In genomic region chr4:183101956-183102480, GRCh38 we compare ENCODE assay signal across 20 cellular contexts. TPM values are rescaled to one million over a fixed set of nuclear protein-coding genes. Genes with fewer than 3 reads are reported as not detected.
A peak's percentile ranks its signal among the peaks of the same experiment; 100 is the strongest.
DNase-seq lines count a peak whose midpoint lies in the region; ATAC-seq and TF ChIP-seq lines count a peak whose summit lies in the region.
"Had no signal": no experiment of that assay in that cellular context is flagged by ENCODE, and none has a peak within 500 bp of the region (broad histone marks: within the 10 kb centered on the region; RNA-seq: fewer than 3 reads in every experiment).

No MANE protein-coding gene starts in this region.

- TF ChIP-seq CTCF in WTC11 (IDR thresholded peaks at IDR 0.05), result no peak

- CTCF ChIA-PET in WTC11 (lab: Charles Lee), result interaction anchor here (0.6 to 0.9 kb wide), 2 partner anchors 29 to 160 kb away, joined by 3 read pairs; no protein-coding TSS in a partner anchor

- peak overlapping the region; percentile 83 for H3K4me3 Mint-ChIP-seq in WTC11
- no peak overlapping the region for H3K4me3 Mint-ChIP-seq in activated CD4-positive, alpha-beta T cell treated with anti-CD3 and anti-CD28 coated beads, Interleukin-2, amount 10 ng/mL, durations not matched to agents 24 days and 14 days

- intact Hi-C loops in left colon (cut with DNase I, micrococcal nuclease) (no loop called here), aorta (cut with DNase I) (no loop called here), cardiac septum (cut with DNase I) (no loop called here)
- intact Hi-C loops in activated CD4-positive, alpha-beta T cell treated with anti-CD3 and anti-CD28 coated beads, Interleukin-2, amount 10 ng/mL, durations not matched to agents 24 days and 14 days (cut with micrococcal nuclease), result no loop called here

- H3K4me3 ChIP-seq in trophoblast cell (ENCODE audit: low read depth, low read length), result no peak overlapping the region
- no peak overlapping the region for H3K4me3 ChIP-seq in aorta (ENCODE audit: low read length in 2 of 2)
- H3K4me3 ChIP-seq: colonic mucosa had no signal

- H3K23ac ChIP-seq in trophoblast cell (ENCODE audit: low read length), result no peak overlapping the region

- ATAC-seq in WTC11 (no peak), left colon (no peak), aorta (ENCODE audit: low FRiP score) (no peak)
- ATAC-seq: foreskin keratinocyte had no signal

- no peak overlapping the region for H4K8ac ChIP-seq in trophoblast cell (ENCODE audit: low read depth, low read length)

- peak overlapping the region; percentile 68; the same call in 1 of the 2 replicates for H3K27ac Mint-ChIP-seq in WTC11
- H3K27ac Mint-ChIP-seq in activated CD4-positive, alpha-beta T cell treated with anti-CD3 and anti-CD28 coated beads, Interleukin-2, amount 10 ng/mL, durations not matched to agents 24 days and 14 days, result no peak overlapping the region

- H3K4me2 ChIP-seq in trophoblast cell (ENCODE audit: low read length), result no peak overlapping the region

- no peak overlapping the region for H3K27ac ChIP-seq in trophoblast cell (ENCODE audit: low read depth, low read length)
- H3K27ac ChIP-seq in aorta (ENCODE audit: low read depth in 1 of 2, low read length in 2 of 2), result no peak overlapping the region
- H3K27ac ChIP-seq: colonic mucosa, foreskin keratinocyte, left ventricle myocardium inferior, parathyroid adenoma had no signal

- no peak overlapping the region for H2BK5ac ChIP-seq in trophoblast cell (ENCODE audit: low read depth, low read length, poor library complexity)

- H3K9me3 Mint-ChIP-seq in WTC11, result no peaks in the 10 kb centered on the region
- no peaks in the 10 kb centered on the region for H3K9me3 Mint-ChIP-seq in activated CD4-positive, alpha-beta T cell treated with anti-CD3 and anti-CD28 coated beads, Interleukin-2, amount 10 ng/mL, durations not matched to agents 24 days and 14 days

- H2BK120ac ChIP-seq in trophoblast cell (ENCODE audit: insufficient read depth, low read length, poor library complexity), result no peak overlapping the region

- no CpG with 5 or more reads among the region's 4 CpGs for WGBS in trophoblast cell (ENCODE audit: extremely low coverage, insufficient coverage, insufficient read length)
- 68 to 74% methylated on average over 4 of the region's 4 CpGs for WGBS in aorta, 2 donors

- DNase-seq in ELR (ENCODE audit: low read depth) (peak; percentile 26), WTC11 (ENCODE audit: low spot score) (no peak), iris pigment epithelial cell (ENCODE audit: low read depth) (peak; percentile 15), trophoblast cell (peak in 1 of 2 donors; percentile 42), left colon (no peak), aorta (no peak), cardiac septum (ENCODE audit: low spot score) (no peak)
- DNase-seq in activated CD4-positive, alpha-beta T cell treated with anti-CD3 and anti-CD28 coated beads, Interleukin-2, amount 10 ng/mL, durations not matched to agents 24 days and 14 days, result no peak
- DNase-seq: activated CD4-positive, alpha-beta T cell treated with anti-CD3 and anti-CD28 coated beads, Interleukin-2, amount 50 U/mL, for 1 hour; activated T-cell treated with anti-CD3 and anti-CD28 coated beads for 4 hours; anterior cingulate cortex; colonic mucosa; left ventricle myocardium inferior; NCI-H1105 treated with DMSO at 0.1 percent for 48 hours; NCI-H2171 treated with DMSO at 0.1 percent for 48 hours; stimulated activated CD4-positive, alpha-beta T cell treated with anti-CD3 and anti-CD28 coated beads, Interleukin-2, amount 100 ng/mL, for 48 hours; SW 1271 had no signal

- H3K4me1 ChIP-seq in trophoblast cell (ENCODE audit: control insufficient read depth in 1 of 2, insufficient read depth in 2 of 2, low read length in 2 of 2) (peaks cover 5 to 10% of the 10 kb centered on the region in 2 experiments), aorta (ENCODE audit: control insufficient read depth in 1 of 2, insufficient read depth in 2 of 2, low read length in 2 of 2) (peaks cover 0 to 2% of the 10 kb centered on the region in 2 donors)
- H3K4me1 ChIP-seq: parathyroid adenoma had no signal

- H3K9me3 ChIP-seq in trophoblast cell (ENCODE audit: insufficient read depth, low read depth, low read length) (no peaks in the 10 kb centered on the region), aorta (ENCODE audit: control insufficient read depth, low read length) (no peaks in the 10 kb centered on the region)
- H3K9me3 ChIP-seq: colonic mucosa, HAP-1, left ventricle myocardium inferior had no signal

- H4K91ac ChIP-seq in trophoblast cell (ENCODE audit: low read depth, low read length), result no peak overlapping the region

- H3K27me3 Mint-ChIP-seq in WTC11 (ENCODE audit: low read depth), result peaks cover 3% of the 10 kb centered on the region; the same call in 1 of the 2 replicates
- H3K27me3 Mint-ChIP-seq in activated CD4-positive, alpha-beta T cell treated with anti-CD3 and anti-CD28 coated beads, Interleukin-2, amount 10 ng/mL, durations not matched to agents 24 days and 14 days, result peaks cover 41% of the 10 kb centered on the region

- H3K79me1 ChIP-seq in trophoblast cell (ENCODE audit: low read length), result peaks cover 26% of the 10 kb centered on the region

- no peak overlapping the region for H2AFZ ChIP-seq in trophoblast cell (ENCODE audit: insufficient read depth, low read length, poor library complexity)
- H2AFZ ChIP-seq: parathyroid adenoma had no signal

- H3K14ac ChIP-seq in trophoblast cell (ENCODE audit: low read length), result no peak overlapping the region

- H3K36me3 ChIP-seq in trophoblast cell (ENCODE audit: control insufficient read depth in 1 of 2, insufficient read depth in 2 of 2, low read length in 2 of 2), result no peaks in the 10 kb centered on the region
- H3K36me3 ChIP-seq in aorta (ENCODE audit: control insufficient read depth in 1 of 2, insufficient read depth in 2 of 2, low read length in 1 of 2), result no peaks in the 10 kb centered on the region
- H3K36me3 ChIP-seq: colonic mucosa, HAP-1, left ventricle myocardium inferior had no signal

- no peaks in the 10 kb centered on the region for H3K36me3 Mint-ChIP-seq in WTC11
- H3K36me3 Mint-ChIP-seq in activated CD4-positive, alpha-beta T cell treated with anti-CD3 and anti-CD28 coated beads, Interleukin-2, amount 10 ng/mL, durations not matched to agents 24 days and 14 days (ENCODE audit: low read depth), result peaks cover 4% of the 10 kb centered on the region

- peaks cover 60% of the 10 kb centered on the region for H3K4me1 Mint-ChIP-seq in WTC11
- H3K4me1 Mint-ChIP-seq in activated CD4-positive, alpha-beta T cell treated with anti-CD3 and anti-CD28 coated beads, Interleukin-2, amount 10 ng/mL, durations not matched to agents 24 days and 14 days, result peaks cover 3% of the 10 kb centered on the region

- H3K18ac ChIP-seq in trophoblast cell (ENCODE audit: low read length), result no peak overlapping the region

- H3K27me3 ChIP-seq in trophoblast cell (ENCODE audit: insufficient read depth, low read length) (no peaks in the 10 kb centered on the region), aorta (ENCODE audit: control insufficient read depth in 1 of 2, insufficient read depth in 2 of 2, low read length in 1 of 2) (no peaks in the 10 kb centered on the region)
- H3K27me3 ChIP-seq: foreskin keratinocyte had no signal

- peak overlapping the region; percentile 72 for H3K4ac ChIP-seq in trophoblast cell (ENCODE audit: low read depth, low read length)

- H3K79me2 ChIP-seq in trophoblast cell (ENCODE audit: control insufficient read depth, insufficient read depth, low read length, poor library complexity), result peaks cover 39% of the 10 kb centered on the region
- H3K79me2 ChIP-seq: parathyroid adenoma had no signal

- no peak overlapping the region for H2BK12ac ChIP-seq in trophoblast cell (ENCODE audit: low read length)

- POLR2A ChIA-PET in WTC11 (lab: Charles Lee), result no interaction called here

- no peak overlapping the region for H2AK5ac ChIP-seq in trophoblast cell (ENCODE audit: low read length)

- H4K12ac ChIP-seq in trophoblast cell (ENCODE audit: low read depth, low read length), result no peak overlapping the region

- H3K9ac ChIP-seq in trophoblast cell (ENCODE audit: low read length), result no peak overlapping the region
- H3K9ac ChIP-seq: parathyroid adenoma had no signal

TF ChIP-seq in WTC11, 78 proteins besides CTCF, POLR2A, EP300 and RAD21 (continues in another document):
- TF ChIP-seq ZSCAN18 (CRISPR knock-in tag; IDR thresholded peaks at IDR 0.05) (no peak), ERG (CRISPR knock-in tag; IDR thresholded peaks at IDR 0.05) (no peak)

RNA-seq across cellular contexts. Expression of gene WWC2, which starts 3.0 kb away (rescaled TPM):
- 126 to 133 TPM (median 133 TPM) in 3 replicates for total RNA-seq in WTC11 (2021)
- polyA plus RNA-seq in trophoblast cell (2013), result 21.6 and 22.7 TPM in 2 replicates
- 1 to 10 TPM; 5.3 to 6.3 TPM for total RNA-seq in left colon
- 0.40 and 0.45 TPM in 2 replicates for total RNA-seq in activated CD4-positive, alpha-beta T cell treated with anti-CD3 and anti-CD28 coated beads, Interleukin-2, amount 10 ng/mL, durations not matched to agents 24 days and 14 days
- 10 to 100 TPM; 42.8 to 50.3 TPM for total RNA-seq in aorta
- polyA plus RNA-seq in aorta, result 1 to 10 TPM; 7.1 TPM
- 38.3 TPM for total RNA-seq in cardiac septum

Comparison
In these comparisons a context has a peak if more than half of its experiments do, and no peak if none do; other contexts are left out.
1. DNase-seq: peak in ELR (single experiment) and iris pigment epithelial cell (single experiment); none in WTC11 (single experiment), left colon (0 of 2), activated CD4-positive, alpha-beta T cell treated with anti-CD3 and anti-CD28 coated beads, Interleukin-2, amount 10 ng/mL, durations not matched to agents 24 days and 14 days (single experiment), aorta (0 of 2) and cardiac septum (single experiment).